In the genomic region with DNA sequence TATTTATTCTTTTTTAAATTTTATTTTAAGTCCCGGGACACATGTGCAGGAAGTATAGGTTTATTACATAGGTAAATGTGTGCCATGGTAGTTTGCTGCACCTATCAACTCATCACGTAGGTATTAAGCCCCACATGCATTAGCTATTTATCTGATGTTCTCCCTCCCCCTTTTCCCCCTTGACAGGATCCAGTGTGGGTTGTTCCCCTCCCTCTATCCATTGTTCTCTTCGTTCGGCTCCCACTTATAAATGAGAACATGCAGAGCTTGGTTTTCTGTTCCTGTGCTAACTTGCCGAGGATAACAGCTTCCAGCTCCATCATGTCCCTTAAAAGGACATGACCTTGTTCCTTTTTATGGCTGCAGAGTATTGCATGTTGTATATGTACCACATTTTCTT, we compare ENCODE assay signal across 28 cellular contexts.
"Had no signal": no experiment of that assay in that cellular context is flagged by ENCODE, and none has a peak within 500 bp of the region (broad histone marks: within the 10 kb centered on the region; RNA-seq: fewer than 3 reads in every experiment).

No MANE protein-coding gene starts in this region.

- DNase-seq: activated B cell treated with CpG ODN at 0.5 μM for 24 hours; activated CD4-positive, alpha-beta T cell treated with anti-CD3 and anti-CD28 coated beads for 48 hours; activated CD4-positive, alpha-beta T cell treated with anti-CD3 and anti-CD28 coated beads, Interleukin-2, amount 50 U/mL, for 1 hour; activated CD4-positive, alpha-beta T cell treated with anti-CD3 and anti-CD28 coated beads, Interleukin-2, amount 50 U/mL, for 48 hours; activated CD8-positive, alpha-beta memory T cell treated with anti-CD3 and anti-CD28 coated beads for 24 hours; activated CD8-positive, alpha-beta T cell treated with anti-CD3 and anti-CD28 coated beads for 36 hours; activated gamma-delta T cell; activated naive CD4-positive, alpha-beta T cell; activated naive CD4-positive, alpha-beta T cell treated with anti-CD3 and anti-CD28 coated beads, Interleukin-2, amount 10 ng/mL, durations not matched to agents 7 days and 5 days; activated T-cell treated with anti-CD3 and anti-CD28 coated beads, Interleukin-2, amount 50 U/mL, for 1 hour; activated T-cell treated with anti-CD3 and anti-CD28 coated beads, Interleukin-2, amount 50 U/mL, for 48 hours; amygdala; aorta; body of pancreas; central memory CD4-positive, alpha-beta T cell; cerebellar nuclear complex; colonic mucosa; effector CD8-positive, alpha-beta T cell; erythroblast; esophagus squamous epithelium; head of caudate nucleus; T-helper 1 cell; T-helper 17 cell; T1000; WERI-Rb-1 had no signal

- H3K9me3 Mint-ChIP-seq: activated B cell treated with CpG ODN at 0.5 μM for 24 hours; activated naive CD4-positive, alpha-beta T cell treated with anti-CD3 and anti-CD28 coated beads, Interleukin-2, amount 10 ng/mL, durations not matched to agents 7 days and 5 days; activated naive CD4-positive, alpha-beta T cell treated with anti-CD3 and anti-CD28 coated beads, Interleukin-2, amount 50 U/mL, for 72 hours had no signal

- H3K27ac Mint-ChIP-seq: activated B cell treated with CpG ODN at 0.5 μM for 24 hours; activated CD8-positive, alpha-beta T cell treated with anti-CD3 and anti-CD28 coated beads for 36 hours; activated naive CD4-positive, alpha-beta T cell treated with anti-CD3 and anti-CD28 coated beads, Interleukin-2, amount 10 ng/mL, durations not matched to agents 7 days and 5 days; activated naive CD4-positive, alpha-beta T cell treated with anti-CD3 and anti-CD28 coated beads, Interleukin-2, amount 50 U/mL, for 72 hours; T-helper 17 cell; T-helper 2 cell treated with Interferon-gamma antibody and Interleukin-4, amounts not matched to agents 5 μg/mL and 100 μg/mL, for 36 hours had no signal

- H3K4me1 ChIP-seq: body of pancreas, colonic mucosa had no signal

- H3K4me3 ChIP-seq: body of pancreas, cardiac muscle cell, colonic mucosa, esophagus squamous epithelium had no signal

- H3K36me3 ChIP-seq: cardiac muscle cell, colonic mucosa, esophagus squamous epithelium, WERI-Rb-1 had no signal

- H3K27me3 ChIP-seq: body of pancreas, cardiac muscle cell, colonic mucosa, esophagus squamous epithelium had no signal

- H3K27ac ChIP-seq: body of pancreas, cardiac muscle cell, colonic mucosa, esophagus squamous epithelium, WERI-Rb-1 had no signal

- H3K27me3 Mint-ChIP-seq: activated B cell treated with CpG ODN at 0.5 μM for 24 hours; activated CD8-positive, alpha-beta T cell treated with anti-CD3 and anti-CD28 coated beads for 36 hours; activated naive CD4-positive, alpha-beta T cell treated with anti-CD3 and anti-CD28 coated beads, Interleukin-2, amount 10 ng/mL, durations not matched to agents 7 days and 5 days; T-helper 17 cell had no signal

- H3K4me1 Mint-ChIP-seq: activated B cell treated with CpG ODN at 0.5 μM for 24 hours; activated naive CD4-positive, alpha-beta T cell treated with anti-CD3 and anti-CD28 coated beads, Interleukin-2, amount 10 ng/mL, durations not matched to agents 7 days and 5 days; T-helper 17 cell had no signal

- H3K9me3 ChIP-seq: body of pancreas, colonic mucosa had no signal

- H3K36me3 Mint-ChIP-seq: activated naive CD4-positive, alpha-beta T cell treated with anti-CD3 and anti-CD28 coated beads, Interleukin-2, amount 10 ng/mL, durations not matched to agents 7 days and 5 days; activated naive CD4-positive, alpha-beta T cell treated with anti-CD3 and anti-CD28 coated beads, Interleukin-2, amount 50 U/mL, for 72 hours had no signal

- H3K4me3 Mint-ChIP-seq: activated B cell treated with CpG ODN at 0.5 μM for 24 hours; activated CD8-positive, alpha-beta T cell treated with anti-CD3 and anti-CD28 coated beads for 36 hours; activated naive CD4-positive, alpha-beta T cell treated with anti-CD3 and anti-CD28 coated beads, Interleukin-2, amount 10 ng/mL, durations not matched to agents 7 days and 5 days; T-helper 17 cell; T-helper 2 cell treated with Interferon-gamma antibody and Interleukin-4, amounts not matched to agents 5 μg/mL and 100 μg/mL, for 36 hours had no signal
